In genomic region chr6:162532283-162533008, GRCh38 we compare ENCODE assay signal across 15 cellular contexts.
"Had no signal": no experiment of that assay in that cellular context is flagged by ENCODE, and none has a peak within 500 bp of the region (broad histone marks: within the 10 kb centered on the region; RNA-seq: fewer than 3 reads in every experiment).

No MANE protein-coding gene starts in this region.

- H3K4me1 ChIP-seq: gastroesophageal sphincter, psoas muscle, testis had no signal

- H3K4me3 ChIP-seq: gastroesophageal sphincter, hepatocyte, psoas muscle, stomach, testis had no signal

- H3K9me3 ChIP-seq: gastroesophageal sphincter, psoas muscle, stomach, testis had no signal

- ATAC-seq: effector memory CD8-positive, alpha-beta T cell; gastroesophageal sphincter; psoas muscle; T-cell had no signal

- DNase-seq: activated CD4-positive, alpha-beta T cell treated with anti-CD3 and anti-CD28 coated beads, Interleukin-2, amount 50 U/mL, for 1 hour; activated CD8-positive, alpha-beta memory T cell treated with anti-CD3 and anti-CD28 coated beads for 24 hours; activated naive CD4-positive, alpha-beta T cell; anterior cingulate cortex; brain microvascular endothelial cell; effector memory CD8-positive, alpha-beta T cell; mesendoderm; psoas muscle; stimulated activated CD4-positive, alpha-beta T cell treated with anti-CD3 and anti-CD28 coated beads, Interleukin-2, amount 100 ng/mL, for 24 hours; stomach; T-cell; T-helper 9 cell; testis had no signal

- H3K27ac ChIP-seq: brain microvascular endothelial cell, gastroesophageal sphincter, hepatocyte, psoas muscle, stomach, testis had no signal

- H3K36me3 ChIP-seq: brain microvascular endothelial cell, gastroesophageal sphincter, stomach had no signal

- H3K27me3 ChIP-seq: brain microvascular endothelial cell, gastroesophageal sphincter, hepatocyte, stomach, testis had no signal
